ENCODE assay signal across 8 cellular contexts in the genomic region with DNA sequence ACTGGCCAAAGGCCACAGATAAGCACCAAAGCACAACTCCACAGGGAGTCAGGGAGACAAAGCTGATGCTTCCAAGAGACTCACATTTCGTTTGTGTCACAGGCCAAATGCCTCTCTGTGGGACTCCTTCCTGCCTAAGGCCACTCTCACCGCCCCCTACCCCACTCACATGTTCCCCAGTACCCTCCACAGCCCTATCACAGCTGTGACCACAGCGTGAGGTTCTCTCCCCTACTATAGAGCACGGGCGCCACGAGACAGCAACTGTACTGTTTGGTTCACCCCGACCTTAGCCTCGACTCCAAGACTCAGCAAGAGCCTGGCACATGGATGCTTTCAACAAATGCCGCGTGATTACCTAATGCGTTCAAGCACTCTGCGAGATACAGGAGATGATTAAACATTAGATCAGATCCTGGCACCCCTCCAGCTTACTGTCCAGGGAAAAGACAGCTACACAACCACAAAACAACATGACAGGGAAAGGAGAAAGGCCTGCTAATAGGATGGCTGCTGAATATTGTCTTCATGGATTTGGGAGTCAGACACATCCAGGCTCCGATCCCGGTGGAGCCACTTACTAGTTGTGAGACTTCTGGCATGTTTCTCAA.
DNase-seq lines count a peak whose midpoint lies in the region; ATAC-seq and TF ChIP-seq lines count a peak whose summit lies in the region.

No MANE protein-coding gene starts in this region.

- H3K27ac Mint-ChIP-seq in mesothelial cell of epicardium, result peak overlapping the region; percentile 49

- H3K27ac ChIP-seq in caudate nucleus (ENCODE audit: low read depth, low read length), result peak overlapping the region; percentile 1

- no peaks in the 10 kb centered on the region for H3K36me3 Mint-ChIP-seq in mesothelial cell of epicardium

- no peaks in the 10 kb centered on the region for H3K27me3 Mint-ChIP-seq in mesothelial cell of epicardium (ENCODE audit: low read depth)

- peaks cover 20% of the 10 kb centered on the region for H3K4me1 Mint-ChIP-seq in mesothelial cell of epicardium

- DNase-seq in DMS 273 (lab: John Stamatoyannopoulos, UW; ENCODE audit: unreplicated experiment) (peak; percentile 77), NCI-H2029 treated with DMSO at 0.1 percent for 48 hours (lab: John Stamatoyannopoulos, UW) (peak; percentile 96), caudate nucleus (lab: John Stamatoyannopoulos, UW) (peak in 5 of 61 donors; percentile 22 to 81 (median 29)), mesothelial cell of epicardium (ENCODE audit: low spot score in 2 of 2, unreplicated experiment in 2 of 2) (no peak), GDM1 (lab: John Stamatoyannopoulos, UW) (no peak), GM19238 (ENCODE audit: insufficient read length, low spot score) (no peak)

- H3K4me3 Mint-ChIP-seq in mesothelial cell of epicardium, result no peak overlapping the region

- TF ChIP-seq CTCF in mesothelial cell of epicardium (IDR thresholded peaks at IDR 0.05; ENCODE audit: unreplicated experiment), result no peak

- peaks cover 7% of the 10 kb centered on the region for H3K9me3 Mint-ChIP-seq in mesothelial cell of epicardium

- ATAC-seq in GM18909 (IDR thresholded peaks at IDR 0.05; ENCODE audit: poor library complexity, unreplicated experiment) (no peak), HG03175 (IDR thresholded peaks at IDR 0.05; ENCODE audit: unreplicated experiment) (no peak)

Comparison
In these comparisons a context has a peak if more than half of its experiments do, and no peak if none do; other contexts are left out.
1. DNase-seq: peak in DMS 273 (single experiment) and NCI-H2029 treated with DMSO at 0.1 percent for 48 hours (single experiment); none in mesothelial cell of epicardium (0 of 2), GDM1 (single experiment) and GM19238 (single experiment).